Comparison of ENCODE assay signal across 9 cellular contexts in genomic region chr19:15154002-15154612, GRCh38. TPM values are rescaled to one million over a fixed set of nuclear protein-coding genes. Genes with fewer than 3 reads are reported as not detected.
A peak's percentile ranks its signal among the peaks of the same experiment; 100 is the strongest.
DNase-seq lines count a peak whose midpoint lies in the region; ATAC-seq and TF ChIP-seq lines count a peak whose summit lies in the region.
"Had no signal": no experiment of that assay in that cellular context is flagged by ENCODE, and none has a peak within 500 bp of the region (broad histone marks: within the 10 kb centered on the region; RNA-seq: fewer than 3 reads in every experiment).

No MANE protein-coding gene starts in this region.

- no peak overlapping the region for H3K4me3 ChIP-seq in NB4 (ENCODE audit: low read depth, low read length)
- no peak overlapping the region for H3K4me3 ChIP-seq in thoracic aorta

- ATAC-seq in thoracic aorta (ENCODE audit: insufficient number of reproducible peaks, low FRiP score, low read depth), result no peak
- ATAC-seq in HG03520 (IDR thresholded peaks at IDR 0.05; ENCODE audit: unreplicated experiment), result no peak

- no peaks in the 10 kb centered on the region for H3K9me3 ChIP-seq in thoracic aorta

- H3K4me1 ChIP-seq in thoracic aorta (ENCODE audit: control insufficient read depth in 1 of 2, low read depth in 2 of 2), result no peaks in the 10 kb centered on the region

- H3K27me3 ChIP-seq in thoracic aorta (replicated peaks; ENCODE audit: insufficient read depth), result no peaks in the 10 kb centered on the region

- TF ChIP-seq POLR2A in NB4 (IDR thresholded peaks at IDR 0.05; ENCODE audit: extremely low read depth, insufficient read length), result no peak

- no peak overlapping the region for H3K27ac ChIP-seq in thoracic aorta

- TF ChIP-seq CTCF in NB4 (IDR thresholded peaks at IDR 0.05; ENCODE audit: low read depth, low read length) (peak; percentile 78), thoracic aorta (IDR thresholded peaks at IDR 0.05) (peak; percentile 33)

- DNase-seq in NCI-H82 (lab: John Stamatoyannopoulos, UW) (peak; percentile 76), NCI-H82 treated with DMSO at 0.1 percent for 48 hours (lab: John Stamatoyannopoulos, UW; ENCODE audit: unreplicated experiment) (no peak), NB4 (ENCODE audit: low read depth) (peak; percentile 68), activated T-cell treated with anti-CD3 and anti-CD28 coated beads for 48 hours (ENCODE audit: low read depth) (peak; percentile 27), iPS-NIHi7 (ENCODE audit: extremely low spot score) (peak; percentile 66), thoracic aorta (ENCODE audit: low spot score) (no peak), Ammon's horn (ENCODE audit: low spot score) (no peak)
- DNase-seq: activated T-cell treated with anti-CD3 and anti-CD28 coated beads, Interleukin-2, amount 50 U/mL, for 4 hours had no signal

- H3K36me3 ChIP-seq in thoracic aorta, result no peaks in the 10 kb centered on the region

RNA-seq across cellular contexts. Expression of gene NOTCH3, which starts 46.7 kb away (rescaled TPM):
- total RNA-seq in thoracic aorta, result 100 to 1,000 TPM; 289 to 448 TPM

RNA-seq across cellular contexts. Expression of gene SYDE1, which starts 46.9 kb away (rescaled TPM):
- total RNA-seq in thoracic aorta, result 10 to 100 TPM; 46.6 to 83.3 TPM

Comparison
In these comparisons a context has a peak if more than half of its experiments do, and no peak if none do; other contexts are left out.
1. DNase-seq: peak in NCI-H82 (single experiment), NB4 (single experiment), activated T-cell treated with anti-CD3 and anti-CD28 coated beads for 48 hours (single experiment) and iPS-NIHi7 (single experiment); none in NCI-H82 treated with DMSO at 0.1 percent for 48 hours (single experiment), thoracic aorta (single experiment) and Ammon's horn (single experiment).